In the genomic region with DNA sequence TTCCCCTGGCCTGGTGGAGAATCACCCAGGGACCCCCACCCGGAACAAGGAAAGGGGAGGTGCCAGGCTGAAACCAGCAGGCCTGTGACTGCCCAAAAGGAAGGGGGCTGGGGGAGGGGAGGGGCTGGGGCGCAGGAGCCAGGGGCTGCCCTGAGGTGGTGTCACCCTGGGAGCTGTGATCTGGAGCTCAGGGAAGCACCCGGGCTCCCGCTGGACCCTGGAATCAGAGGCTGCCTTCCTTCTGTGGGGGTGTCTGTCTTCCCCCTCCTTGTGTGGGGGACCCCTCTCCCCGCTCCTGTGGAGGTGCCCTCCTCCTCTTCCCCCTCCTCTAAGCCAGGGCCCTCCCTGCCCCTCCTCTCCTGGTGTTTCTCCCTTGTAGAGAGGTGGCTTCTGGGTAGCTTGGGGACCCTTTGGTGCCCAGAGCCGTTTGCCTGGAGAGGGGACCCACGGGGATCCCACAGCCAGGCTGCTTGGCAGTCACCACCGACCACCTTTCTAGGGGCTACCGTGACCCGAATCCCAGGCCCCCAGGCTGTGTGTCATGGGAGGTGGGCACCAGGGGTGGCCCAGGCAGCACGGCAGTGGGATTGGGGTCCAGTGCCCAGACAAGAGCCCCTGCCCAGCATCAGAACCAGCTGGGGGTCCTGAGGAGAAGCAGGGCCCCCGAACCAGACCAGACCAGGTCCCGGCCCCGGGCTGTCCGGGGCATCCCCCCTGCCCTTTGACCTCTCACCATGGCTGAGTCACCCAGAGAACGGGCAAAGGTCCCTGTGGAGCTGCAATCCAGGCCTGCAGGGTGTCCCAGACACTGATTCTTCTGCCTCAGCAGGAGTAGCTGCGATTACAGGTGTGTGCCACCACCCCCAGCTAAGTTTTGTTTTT, we compare ENCODE assay signal across 24 cellular contexts. TPM values are rescaled to one million over a fixed set of nuclear protein-coding genes. Genes with fewer than 3 reads are reported as not detected.
DNase-seq lines count a peak whose midpoint lies in the region; ATAC-seq, FAIRE-seq and TF ChIP-seq lines count a peak whose summit lies in the region.
"Had no signal": no experiment of that assay in that cellular context is flagged by ENCODE, and none has a peak within 500 bp of the region (broad histone marks: within the 10 kb centered on the region; RNA-seq: fewer than 3 reads in every experiment).

No MANE protein-coding gene starts in this region.

- peaks cover 9% of the 10 kb centered on the region for H3K4me1 Mint-ChIP-seq in activated CD4-positive, alpha-beta memory T cell treated with anti-CD3 and anti-CD28 coated beads, Interleukin-2, amount 10 ng/mL, durations not matched to agents 7 days and 5 days

- POLR2A ChIA-PET in GM12878 (lab: Charles Lee): no interaction called here
- POLR2A ChIA-PET in activated CD4-positive, alpha-beta memory T cell treated with anti-CD3 and anti-CD28 coated beads, Interleukin-2, amount 10 ng/mL, durations not matched to agents 7 days and 5 days (lab: Charles Lee): interaction anchor here (0.6 kb wide), 1 partner anchor 11 kb away, joined by 3 read pairs; the partner anchor contains the start of gene CALY

- H3K4me1 ChIP-seq in GM12878 (ENCODE audit: control insufficient read depth, insufficient read depth, low read length) (no peaks in the 10 kb centered on the region), mucosa of descending colon (ENCODE audit: low read depth) (peaks cover 7% of the 10 kb centered on the region)
- H3K4me1 ChIP-seq: body of pancreas, psoas muscle had no signal

- ATAC-seq in GM12878 (peak; percentile 37), mucosa of descending colon (peak; percentile 82)
- ATAC-seq: activated T-cell treated with anti-CD3 and anti-CD28 coated beads, Interleukin-2, amount 50 U/mL, for 4 hours; body of pancreas; CD8-positive, alpha-beta T cell; psoas muscle had no signal

- FAIRE-seq in GM12878 (lab: Jason Lieb, UNC): no peak
- FAIRE-seq: G401.6 had no signal

- H3K4me2 ChIP-seq in GM12878 (ENCODE audit: control insufficient read depth, insufficient read depth): no peak overlapping the region
- H3K4me2 ChIP-seq: neural progenitor cell had no signal

- H3K9me3 Mint-ChIP-seq in activated CD4-positive, alpha-beta memory T cell treated with anti-CD3 and anti-CD28 coated beads, Interleukin-2, amount 10 ng/mL, durations not matched to agents 7 days and 5 days: no peaks in the 10 kb centered on the region
- H3K9me3 Mint-ChIP-seq: activated T-cell treated with anti-CD3 and anti-CD28 coated beads, Interleukin-2, amount 50 U/mL, for 4 hours; CD8-positive, alpha-beta T cell; HFFc6 had no signal

- H3K4me3 Mint-ChIP-seq in activated CD4-positive, alpha-beta memory T cell treated with anti-CD3 and anti-CD28 coated beads, Interleukin-2, amount 10 ng/mL, durations not matched to agents 7 days and 5 days: no peak overlapping the region
- H3K4me3 Mint-ChIP-seq: activated T-cell treated with anti-CD3 and anti-CD28 coated beads, Interleukin-2, amount 50 U/mL, for 4 hours; CD8-positive, alpha-beta T cell; HFFc6; neural progenitor cell had no signal

- no peak for TF ChIP-seq CTCF in GM12878 (IDR thresholded peaks at IDR 0.05 in 2 of 3, conservative IDR thresholded peaks at IDR 0.05 in 1 of 3; ENCODE audit: control insufficient read depth in 2 of 3, extremely low read depth in 1 of 3, insufficient read depth in 1 of 3, low read depth in 3 of 3, low read length in 3 of 3)
- no peak for TF ChIP-seq CTCF in mucosa of descending colon (IDR thresholded peaks at IDR 0.05)

- DNase-seq in NCI-H146 (lab: John Stamatoyannopoulos, UW): peak; percentile 32
- DNase-seq in NCI-H146 treated with DMSO at 0.1 percent for 48 hours (lab: John Stamatoyannopoulos, UW; ENCODE audit: unreplicated experiment): no peak
- DNase-seq in GM12878 (ENCODE audit: low read depth, low spot score): no peak
- DNase-seq in mucosa of descending colon: peak in 2 of 3 donors; percentile 47 to 70
- DNase-seq in activated CD4-positive, alpha-beta memory T cell treated with anti-CD3 and anti-CD28 coated beads, Interleukin-2, amount 10 ng/mL, durations not matched to agents 7 days and 5 days: no peak
- no peak for DNase-seq in posterior vena cava (ENCODE audit: low spot score)
- DNase-seq: 8988T; activated CD4-positive, alpha-beta T cell treated with anti-CD3 and anti-CD28 coated beads for 4 hours; activated T-cell treated with anti-CD3 and anti-CD28 coated beads, Interleukin-2, amount 50 U/mL, for 4 hours; AML-193; body of pancreas; CD8-positive, alpha-beta T cell; cerebellar nuclear complex; DMS153; glutamatergic neuron; HFFc6; RPMI8226; T-helper 2 cell had no signal

- no peaks in the 10 kb centered on the region for H4K20me1 ChIP-seq in GM12878 (ENCODE audit: control insufficient read depth, insufficient read depth)

- BruUV-seq in GM12878 (replicated peaks; lab: Mats Ljungman, UMichigan): no TSS peak

- CTCF ChIA-PET in GM12878 (lab: Yijun Ruan, JAX): interaction anchor here (0.6 to 1.1 kb wide), 3 partner anchors 18 to 20 kb away, joined by 3 to 5 read pairs (median 3); no protein-coding TSS in a partner anchor
- CTCF ChIA-PET in activated CD4-positive, alpha-beta memory T cell treated with anti-CD3 and anti-CD28 coated beads, Interleukin-2, amount 10 ng/mL, durations not matched to agents 7 days and 5 days (lab: Charles Lee): interaction anchor here (1.0 to 1.1 kb wide), 2 partner anchors 18 kb away, joined by 3 to 6 read pairs; no protein-coding TSS in a partner anchor

- no peak overlapping the region for H2AFZ ChIP-seq in GM12878 (ENCODE audit: control insufficient read depth, low read depth, low read length)
- H2AFZ ChIP-seq: neural progenitor cell had no signal

- no peaks in the 10 kb centered on the region for H3K79me2 ChIP-seq in GM12878 (ENCODE audit: control insufficient read depth, insufficient read depth, low read length)

- no peak for TF ChIP-seq EP300 in GM12878 (IDR thresholded peaks at IDR 0.05; ENCODE audit: borderline replicate concordance in 1 of 2, control insufficient read depth in 1 of 2, low read depth in 2 of 2, low read length in 2 of 2)

- peaks cover 16% of the 10 kb centered on the region for H3K27me3 Mint-ChIP-seq in activated CD4-positive, alpha-beta memory T cell treated with anti-CD3 and anti-CD28 coated beads, Interleukin-2, amount 10 ng/mL, durations not matched to agents 7 days and 5 days

- H3K4me3 ChIP-seq in GM12878 (no peak overlapping the region), mucosa of descending colon (no peak overlapping the region)
- H3K4me3 ChIP-seq: body of pancreas, neural progenitor cell, psoas muscle had no signal

- no peak for TF ChIP-seq RAD21 in GM12878 (IDR thresholded peaks at IDR 0.05; ENCODE audit: insufficient read depth, low read depth, low read length)

- H3K27ac Mint-ChIP-seq in activated CD4-positive, alpha-beta memory T cell treated with anti-CD3 and anti-CD28 coated beads, Interleukin-2, amount 10 ng/mL, durations not matched to agents 7 days and 5 days: no peak overlapping the region
- H3K27ac Mint-ChIP-seq: CD8-positive, alpha-beta T cell; HFFc6; neural progenitor cell had no signal

- intact Hi-C loops in GM12878 (cut with micrococcal nuclease; ENCODE audit: unreplicated experiment): no loop called here
- intact Hi-C loops in mucosa of descending colon (cut with DNase I, micrococcal nuclease): no loop called here
- intact Hi-C loops in posterior vena cava (cut with DNase I): loop anchor here in 1 of 2 donors (1.0 kb wide), 1 partner anchor 47 kb away; no protein-coding TSS in a partner anchor

- no peak for TF ChIP-seq POLR2A in GM12878 (IDR thresholded peaks at IDR 0.05; ENCODE audit: low read depth, low read length)

- WGBS in GM12878 (ENCODE audit: insufficient coverage, insufficient replicate concordance, low lambda C conversion rate, missing lambda C conversion rate): 45% methylated on average over 13 of the region's 17 CpGs

- in situ Hi-C loops in GM12878 (cut with MboI): no loop called here

- no peak overlapping the region for H3K27ac ChIP-seq in GM12878 (ENCODE audit: control insufficient read depth, insufficient read depth)
- H3K27ac ChIP-seq: body of pancreas, neural progenitor cell, psoas muscle had no signal

- RAD21 ChIA-PET in GM12878 (lab: Charles Lee; ENCODE audit: unreplicated experiment): no interaction called here

- SMC1A ChIA-PET in GM12878 (lab: Charles Lee; ENCODE audit: uncharacterized antibody, unreplicated experiment): no interaction called here

- no peak overlapping the region for H3K9ac ChIP-seq in GM12878 (ENCODE audit: control insufficient read depth, insufficient read depth, low read length)
- H3K9ac ChIP-seq: neural progenitor cell had no signal

- H3K36me3 ChIP-seq in GM12878 (ENCODE audit: control insufficient read depth in 2 of 2, insufficient read depth in 2 of 2, low read length in 1 of 2) (no peaks in the 10 kb centered on the region), mucosa of descending colon (ENCODE audit: low read depth) (no peaks in the 10 kb centered on the region)
- H3K36me3 ChIP-seq: neural progenitor cell had no signal

- no peaks in the 10 kb centered on the region; a peak in 1 of 4 replicates for H3K27me3 ChIP-seq in GM12878 (replicated peaks in 1 of 2; ENCODE audit: control insufficient read depth in 2 of 2, insufficient read depth in 2 of 2, low read length in 1 of 2)
- H3K27me3 ChIP-seq: body of pancreas, neural progenitor cell had no signal

- H3K9me3 ChIP-seq in GM12878 (replicated peaks; ENCODE audit: control insufficient read depth, insufficient read depth, low read length) (no peaks in the 10 kb centered on the region), mucosa of descending colon (no peaks in the 10 kb centered on the region)
- H3K9me3 ChIP-seq: body of pancreas, psoas muscle had no signal

- H3K36me3 Mint-ChIP-seq in activated CD4-positive, alpha-beta memory T cell treated with anti-CD3 and anti-CD28 coated beads, Interleukin-2, amount 10 ng/mL, durations not matched to agents 7 days and 5 days (ENCODE audit: low read depth): no peaks in the 10 kb centered on the region
- H3K36me3 Mint-ChIP-seq: CD8-positive, alpha-beta T cell; neural progenitor cell had no signal

RNA-seq across cellular contexts. Expression of gene PRAP1, which starts 0.7 kb away (rescaled TPM):
- not detected in 2 replicates for total RNA-seq in GM12878 (2013; cell fraction: nucleolus; rRNA removed)
- total RNA-seq in GM12878 (2014; rRNA removed): not detected in 2 replicates
- not detected in 2 replicates for total RNA-seq in GM12878 (2014; rRNA removed; fragmentation: Illumina TruSeq; extraction: Trizol)
- total RNA-seq in GM12878 (2021): not detected in 2 replicates
- not detected for polyA plus RNA-seq in GM12878 (2011; ENCODE audit: low read depth)
- not detected in 2 replicates for polyA plus RNA-seq in GM12878 (2011; rRNA removed)
- polyA plus RNA-seq in GM12878 (2011; cell fraction: cytosol; rRNA removed): not detected in 2 replicates
- polyA plus RNA-seq in GM12878 (2011; cell fraction: nucleus; rRNA removed): not detected in 2 replicates
- polyA plus RNA-seq in GM12878 (2012): 0.32 and 0.42 TPM in 2 replicates
- polyA plus RNA-seq in GM12878 (2014; fragmentation: Illumina TruSeq; extraction: Trizol): not detected in 2 replicates
- not detected for polyA plus RNA-seq in GM12878 (2014; fragmentation: Nextera tagmentation; extraction: Ambion mirVana)
- polyA plus RNA-seq in GM12878 (2014; rRNA removed): not detected in 2 replicates
- polyA plus RNA-seq in GM12878 (2016; fragmentation: Nextera tagmentation; extraction: Ambion mirVana): under 1 TPM in 1 of 2 experiments, not detected in 1; 0.25 TPM
- not detected in 2 replicates for polyA minus RNA-seq in GM12878 (2011; rRNA and poly(A)+ RNA removed)
- polyA minus RNA-seq in GM12878 (2011; cell fraction: cytosol; rRNA and poly(A)+ RNA removed): not detected in 2 replicates
- not detected in 2 replicates for polyA minus RNA-seq in GM12878 (2011; cell fraction: nucleus; rRNA and poly(A)+ RNA removed)
- 100 to 1,000 TPM in 2 of 3 donors, 10 to 100 TPM in 1; 69.0 to 215 (median 106) TPM for total RNA-seq in mucosa of descending colon
- not detected for total RNA-seq in activated CD4-positive, alpha-beta memory T cell treated with anti-CD3 and anti-CD28 coated beads, Interleukin-2, amount 10 ng/mL, durations not matched to agents 7 days and 5 days
- not detected for total RNA-seq in posterior vena cava
- total RNA-seq: activated T-cell treated with anti-CD3 and anti-CD28 coated beads, Interleukin-2, amount 50 U/mL, for 4 hours; CD8-positive, alpha-beta T cell; HFFc6; kidney epithelial cell; NCI-H460; psoas muscle; ureter had no signal

RNA-seq across cellular contexts. Expression of gene FUOM, which starts 9.9 kb away (rescaled TPM):
- 13.0 and 16.8 TPM in 2 replicates for total RNA-seq in GM12878 (2013; cell fraction: nucleolus; rRNA removed)
- 35.3 and 35.4 TPM in 2 replicates for total RNA-seq in GM12878 (2014; rRNA removed)
- 19.2 and 21.4 TPM in 2 replicates for total RNA-seq in GM12878 (2014; rRNA removed; fragmentation: Illumina TruSeq; extraction: Trizol)
- 34.9 and 36.9 TPM in 2 replicates for total RNA-seq in GM12878 (2021)
- polyA plus RNA-seq in GM12878 (2011; ENCODE audit: low read depth): 4.4 TPM
- 9.9 and 13.6 TPM in 2 replicates for polyA plus RNA-seq in GM12878 (2011; rRNA removed)
- 17.9 and 36.0 TPM in 2 replicates for polyA plus RNA-seq in GM12878 (2011; cell fraction: cytosol; rRNA removed)
- 21.8 and 26.3 TPM in 2 replicates for polyA plus RNA-seq in GM12878 (2011; cell fraction: nucleus; rRNA removed)
- 17.7 and 20.3 TPM in 2 replicates for polyA plus RNA-seq in GM12878 (2012)
- 2.2 and 7.0 TPM in 2 replicates for polyA plus RNA-seq in GM12878 (2014; fragmentation: Illumina TruSeq; extraction: Trizol)
- polyA plus RNA-seq in GM12878 (2014; fragmentation: Nextera tagmentation; extraction: Ambion mirVana): 10 to 100 TPM in 1 of 2 experiments, 1 to 10 TPM in 1; 1.8 to 11.2 TPM
- 41.7 and 50.2 TPM in 2 replicates for polyA plus RNA-seq in GM12878 (2014; rRNA removed)
- polyA plus RNA-seq in GM12878 (2016; fragmentation: Nextera tagmentation; extraction: Ambion mirVana): 10 to 100 TPM; 29.7 to 33.3 TPM
- polyA minus RNA-seq in GM12878 (2011; rRNA and poly(A)+ RNA removed): 1.9 and 5.5 TPM in 2 replicates
- polyA minus RNA-seq in GM12878 (2011; cell fraction: cytosol; rRNA and poly(A)+ RNA removed): 1.5 and 2.1 TPM in 2 replicates
- polyA minus RNA-seq in GM12878 (2011; cell fraction: nucleus; rRNA and poly(A)+ RNA removed): 13.3 and 23.6 TPM in 2 replicates
- 10 to 100 TPM; 13.5 to 22.2 (median 18.8) TPM for total RNA-seq in mucosa of descending colon
- total RNA-seq in activated CD4-positive, alpha-beta memory T cell treated with anti-CD3 and anti-CD28 coated beads, Interleukin-2, amount 10 ng/mL, durations not matched to agents 7 days and 5 days: 10 to 100 TPM; 11.2 to 11.4 TPM
- total RNA-seq in posterior vena cava: 10 to 100 TPM; 13.8 to 17.6 TPM

RNA-seq across cellular contexts. Expression of gene CALY, which starts 11.2 kb away (rescaled TPM):
- not detected in 2 replicates for total RNA-seq in GM12878 (2013; cell fraction: nucleolus; rRNA removed)
- total RNA-seq in GM12878 (2014; rRNA removed) (not detected in 2 replicates), GM12878 (2014; rRNA removed; fragmentation: Illumina TruSeq; extraction: Trizol) (not detected in 2 replicates), GM12878 (2021) (not detected in 2 replicates), mucosa of descending colon (1 to 10 TPM in 2 of 3 donors, not detected in 1; 1.1 to 7.5 TPM), posterior vena cava (not detected)
- polyA plus RNA-seq in GM12878 (2011; ENCODE audit: low read depth): not detected
- polyA plus RNA-seq in GM12878 (2011; rRNA removed) (0.07 TPM in 1 of 2 replicates, not detected in the other), GM12878 (2014; fragmentation: Illumina TruSeq; extraction: Trizol) (not detected in 2 replicates), GM12878 (2014; fragmentation: Nextera tagmentation; extraction: Ambion mirVana) (not detected), GM12878 (2014; rRNA removed) (not detected in 2 replicates), GM12878 (2016; fragmentation: Nextera tagmentation; extraction: Ambion mirVana) (not detected)
- polyA plus RNA-seq in GM12878 (2011; cell fraction: cytosol; rRNA removed): 0.07 TPM in 1 of 2 replicates, not detected in the other
- polyA plus RNA-seq in GM12878 (2011; cell fraction: nucleus; rRNA removed): 0.44 and 0.87 TPM in 2 replicates
- not detected in 2 replicates for polyA plus RNA-seq in GM12878 (2012)
- not detected in 2 replicates for polyA minus RNA-seq in GM12878 (2011; rRNA and poly(A)+ RNA removed)
- not detected in 2 replicates for polyA minus RNA-seq in GM12878 (2011; cell fraction: cytosol; rRNA and poly(A)+ RNA removed)
- polyA minus RNA-seq in GM12878 (2011; cell fraction: nucleus; rRNA and poly(A)+ RNA removed): not detected in 2 replicates
- not detected for total RNA-seq in activated CD4-positive, alpha-beta memory T cell treated with anti-CD3 and anti-CD28 coated beads, Interleukin-2, amount 10 ng/mL, durations not matched to agents 7 days and 5 days
- total RNA-seq: activated T-cell treated with anti-CD3 and anti-CD28 coated beads, Interleukin-2, amount 50 U/mL, for 4 hours; psoas muscle; ureter had no signal

RNA-seq across cellular contexts. Expression of gene ECHS1, which starts 25.3 kb away (rescaled TPM):
- total RNA-seq in GM12878 (2013; cell fraction: nucleolus; rRNA removed): 7.9 and 8.3 TPM in 2 replicates
- total RNA-seq in GM12878 (2014; rRNA removed): 63.5 and 71.4 TPM in 2 replicates
- 48.0 and 50.8 TPM in 2 replicates for total RNA-seq in GM12878 (2014; rRNA removed; fragmentation: Illumina TruSeq; extraction: Trizol)
- total RNA-seq in GM12878 (2021): 73.2 and 77.8 TPM in 2 replicates
- polyA plus RNA-seq in GM12878 (2011; ENCODE audit: low read depth): 52.7 TPM
- 21.0 and 32.7 TPM in 2 replicates for polyA plus RNA-seq in GM12878 (2011; rRNA removed)
- polyA plus RNA-seq in GM12878 (2011; cell fraction: cytosol; rRNA removed): 49.9 and 52.1 TPM in 2 replicates
- 45.0 and 46.7 TPM in 2 replicates for polyA plus RNA-seq in GM12878 (2011; cell fraction: nucleus; rRNA removed)
- polyA plus RNA-seq in GM12878 (2012): 60.0 and 70.1 TPM in 2 replicates
- polyA plus RNA-seq in GM12878 (2014; fragmentation: Illumina TruSeq; extraction: Trizol): 35.6 and 57.1 TPM in 2 replicates
- polyA plus RNA-seq in GM12878 (2014; fragmentation: Nextera tagmentation; extraction: Ambion mirVana): 10 to 100 TPM; 55.3 to 67.7 TPM
- polyA plus RNA-seq in GM12878 (2014; rRNA removed): 51.9 and 52.6 TPM in 2 replicates
- 100 to 1,000 TPM; 162 to 164 TPM for polyA plus RNA-seq in GM12878 (2016; fragmentation: Nextera tagmentation; extraction: Ambion mirVana)
- 14.8 and 20.7 TPM in 2 replicates for polyA minus RNA-seq in GM12878 (2011; rRNA and poly(A)+ RNA removed)
- 15.1 and 18.8 TPM in 2 replicates for polyA minus RNA-seq in GM12878 (2011; cell fraction: cytosol; rRNA and poly(A)+ RNA removed)
- polyA minus RNA-seq in GM12878 (2011; cell fraction: nucleus; rRNA and poly(A)+ RNA removed): 4.5 and 5.1 TPM in 2 replicates
- total RNA-seq in mucosa of descending colon: 100 to 1,000 TPM in 2 of 3 donors, 10 to 100 TPM in 1; 97.7 to 180 (median 151) TPM
- 10 to 100 TPM; 31.3 to 31.6 TPM for total RNA-seq in activated CD4-positive, alpha-beta memory T cell treated with anti-CD3 and anti-CD28 coated beads, Interleukin-2, amount 10 ng/mL, durations not matched to agents 7 days and 5 days
- total RNA-seq in posterior vena cava: 10 to 100 TPM; 38.8 to 47.3 TPM

RNA-seq across cellular contexts. Expression of gene PAOX, which starts 31.2 kb away (rescaled TPM):
- total RNA-seq in GM12878 (2013; cell fraction: nucleolus; rRNA removed): 12.1 and 14.7 TPM in 2 replicates
- total RNA-seq in GM12878 (2014; rRNA removed): 11.7 and 13.8 TPM in 2 replicates
- 5.5 and 7.2 TPM in 2 replicates for total RNA-seq in GM12878 (2014; rRNA removed; fragmentation: Illumina TruSeq; extraction: Trizol)
- 14.4 and 16.1 TPM in 2 replicates for total RNA-seq in GM12878 (2021)
- 2.5 TPM for polyA plus RNA-seq in GM12878 (2011; ENCODE audit: low read depth)
- 4.3 and 4.7 TPM in 2 replicates for polyA plus RNA-seq in GM12878 (2011; rRNA removed)
- polyA plus RNA-seq in GM12878 (2011; cell fraction: cytosol; rRNA removed): 6.5 and 7.6 TPM in 2 replicates
- 9.9 and 13.2 TPM in 2 replicates for polyA plus RNA-seq in GM12878 (2011; cell fraction: nucleus; rRNA removed)
- 7.4 and 8.3 TPM in 2 replicates for polyA plus RNA-seq in GM12878 (2012)
- polyA plus RNA-seq in GM12878 (2014; fragmentation: Illumina TruSeq; extraction: Trizol): 2.2 and 4.1 TPM in 2 replicates
- polyA plus RNA-seq in GM12878 (2014; fragmentation: Nextera tagmentation; extraction: Ambion mirVana): 1 to 10 TPM; 1.2 to 4.9 TPM
- 15.1 and 16.1 TPM in 2 replicates for polyA plus RNA-seq in GM12878 (2014; rRNA removed)
- 10 to 100 TPM; 20.5 to 22.2 TPM for polyA plus RNA-seq in GM12878 (2016; fragmentation: Nextera tagmentation; extraction: Ambion mirVana)
- polyA minus RNA-seq in GM12878 (2011; rRNA and poly(A)+ RNA removed): 3.2 and 9.8 TPM in 2 replicates
- polyA minus RNA-seq in GM12878 (2011; cell fraction: cytosol; rRNA and poly(A)+ RNA removed): 2.8 and 3.9 TPM in 2 replicates
- polyA minus RNA-seq in GM12878 (2011; cell fraction: nucleus; rRNA and poly(A)+ RNA removed): 5.4 and 5.7 TPM in 2 replicates
- 1 to 10 TPM; 7.5 to 9.3 (median 8.3) TPM for total RNA-seq in mucosa of descending colon
- 1 to 10 TPM; 5.9 to 7.8 TPM for total RNA-seq in activated CD4-positive, alpha-beta memory T cell treated with anti-CD3 and anti-CD28 coated beads, Interleukin-2, amount 10 ng/mL, durations not matched to agents 7 days and 5 days
- total RNA-seq in posterior vena cava: 1 to 10 TPM; 2.8 to 3.5 TPM

Comparison
In these comparisons a context has a peak if more than half of its experiments do, and no peak if none do; other contexts are left out.
1. DNase-seq: peak in NCI-H146 (single experiment) and mucosa of descending colon (2 of 3); none in NCI-H146 treated with DMSO at 0.1 percent for 48 hours (single experiment), GM12878 (single experiment), activated CD4-positive, alpha-beta memory T cell treated with anti-CD3 and anti-CD28 coated beads, Interleukin-2, amount 10 ng/mL, durations not matched to agents 7 days and 5 days (single experiment) and posterior vena cava (single experiment).
2. RNA of gene PRAP1, which starts 0.7 kb away (total RNA-seq): 69.0 to 215 TPM in mucosa of descending colon; not detected in posterior vena cava, not detected in GM12878 and not detected in activated CD4-positive, alpha-beta memory T cell treated with anti-CD3 and anti-CD28 coated beads, Interleukin-2, amount 10 ng/mL, durations not matched to agents 7 days and 5 days; every median in the first group is over 10 times any median in the second.